19 cellular contexts compared by ENCODE assay signal in the genomic region with DNA sequence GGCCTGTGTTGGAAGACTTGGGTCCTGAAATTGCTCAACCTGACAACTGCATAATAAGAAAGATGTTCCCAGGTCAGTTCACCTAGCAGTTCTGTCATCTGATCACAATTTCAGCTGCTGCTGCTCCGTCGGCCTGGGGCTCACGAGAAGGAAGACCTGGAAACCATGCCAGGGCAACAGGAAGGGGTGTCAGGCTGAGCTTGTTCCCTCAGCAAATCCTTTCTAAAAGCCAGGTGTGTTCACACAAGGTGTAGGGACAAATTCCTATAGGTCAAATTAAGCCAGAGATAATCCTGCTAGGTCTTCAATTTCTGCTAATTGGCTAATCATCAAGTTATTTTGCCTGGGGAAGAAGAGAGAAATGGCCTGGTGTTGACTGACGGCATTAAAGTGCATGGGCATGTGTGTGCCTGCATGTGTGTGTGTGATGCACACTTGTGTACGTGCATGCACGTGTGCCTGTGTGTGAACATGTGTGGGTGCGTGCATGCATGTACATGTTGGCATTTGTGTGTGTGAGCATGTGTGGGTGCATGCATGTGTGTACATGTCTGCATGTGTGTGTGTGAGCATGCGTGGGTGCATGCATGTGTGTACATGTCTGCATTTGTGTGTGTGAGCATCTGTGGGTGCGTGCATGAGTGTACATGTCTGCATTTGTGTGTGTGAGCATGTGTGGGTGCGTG.
DNase-seq lines count a peak whose midpoint lies in the region; ATAC-seq and TF ChIP-seq lines count a peak whose summit lies in the region.
"Had no signal": no experiment of that assay in that cellular context is flagged by ENCODE, and none has a peak within 500 bp of the region (broad histone marks: within the 10 kb centered on the region; RNA-seq: fewer than 3 reads in every experiment).

No MANE protein-coding gene starts in this region.

- H3K9me1 ChIP-seq in IMR-90 (ENCODE audit: insufficient read depth, low read length): no peaks in the 10 kb centered on the region

- H3K9me3 ChIP-seq in IMR-90 (ENCODE audit: control insufficient read depth, insufficient read depth, low read length): peaks cover 42% of the 10 kb centered on the region
- H3K9me3 ChIP-seq in Loucy (ENCODE audit: insufficient read depth, low read depth, low read length): no peaks in the 10 kb centered on the region
- peaks cover 0 to 1% of the 10 kb centered on the region in 2 donors for H3K9me3 ChIP-seq in neuronal stem cell (replicated peaks in 1 of 2; ENCODE audit: control insufficient read depth in 2 of 2, insufficient read depth in 1 of 2, low read depth in 1 of 2, low read length in 2 of 2)
- H3K9me3 ChIP-seq: BE2C had no signal

- ATAC-seq in IMR-90 (ENCODE audit: low read depth) (no peak), HG02678 (IDR thresholded peaks at IDR 0.05; ENCODE audit: unreplicated experiment) (no peak)
- ATAC-seq: GM12878 had no signal

- TF ChIP-seq RAD21 in IMR-90 (IDR thresholded peaks at IDR 0.05; ENCODE audit: low read length): no peak

- H3K4me1 ChIP-seq in IMR-90 (ENCODE audit: control insufficient read depth, insufficient read depth, low read length) (no peaks in the 10 kb centered on the region), Loucy (ENCODE audit: insufficient read depth, low read length, poor library complexity, severe bottlenecking) (peaks cover 36% of the 10 kb centered on the region), neuronal stem cell (ENCODE audit: control insufficient read depth in 2 of 2, insufficient read depth in 1 of 2, low read depth in 1 of 2, low read length in 2 of 2) (peaks cover 1 to 5% of the 10 kb centered on the region in 2 donors)
- H3K4me1 ChIP-seq: BE2C had no signal

- H4K8ac ChIP-seq in IMR-90 (ENCODE audit: low read depth in 2 of 2, low read length in 2 of 2): no peak overlapping the region
- H4K8ac ChIP-seq in neuronal stem cell (ENCODE audit: low read depth, low read length): no peak overlapping the region

- H2BK20ac ChIP-seq in IMR-90 (ENCODE audit: low read depth, low read length): no peak overlapping the region

- no peaks in the 10 kb centered on the region for H3F3A ChIP-seq in Loucy (ENCODE audit: low read depth)

- no peaks in the 10 kb centered on the region for H3K9me2 ChIP-seq in Loucy (replicated peaks; ENCODE audit: low read depth, low read length)

- TF ChIP-seq CTCF in IMR-90 (conservative IDR thresholded peaks at IDR 0.05; ENCODE audit: low read depth, low read length): no peak
- TF ChIP-seq CTCF in Loucy (conservative IDR thresholded peaks at IDR 0.05; ENCODE audit: low read length): no peak

- H4K5ac ChIP-seq in IMR-90 (ENCODE audit: low read depth, low read length): no peak overlapping the region

- H3K9ac ChIP-seq in IMR-90 (ENCODE audit: low read depth, low read length) (no peak overlapping the region), Loucy (ENCODE audit: low read depth, low read length, poor library complexity, severe bottlenecking) (peak overlapping the region; percentile 2), neuronal stem cell (ENCODE audit: low read depth, low read length, poor library complexity) (no peak overlapping the region)

- no peak overlapping the region for H2AK5ac ChIP-seq in IMR-90 (ENCODE audit: low read depth, low read length)
- no peak overlapping the region for H2AK5ac ChIP-seq in neuronal stem cell (ENCODE audit: low read depth, low read length)

- dilution Hi-C loops in IMR-90 (cut with HindIII; ENCODE audit: low sequenced_read_pairs, unreplicated experiment): no loop called here

- no peak overlapping the region for H2BK12ac ChIP-seq in neuronal stem cell (ENCODE audit: low read length)

- TF ChIP-seq POLR2A in IMR-90 (IDR thresholded peaks at IDR 0.05; ENCODE audit: low read depth, low read length): no peak

- H4K20me1 ChIP-seq in IMR-90 (ENCODE audit: insufficient read depth, low read length) (no peaks in the 10 kb centered on the region), Loucy (ENCODE audit: insufficient read depth, low read length, poor library complexity, severe bottlenecking) (no peaks in the 10 kb centered on the region)

- no peak overlapping the region for H3K4ac ChIP-seq in IMR-90 (ENCODE audit: low read depth, low read length)
- peak overlapping the region; percentile 20 for H3K4ac ChIP-seq in neuronal stem cell (ENCODE audit: low read length)

- no peaks in the 10 kb centered on the region for H3K36me3 ChIP-seq in IMR-90 (ENCODE audit: control insufficient read depth, insufficient read depth, low read length)
- no peaks in the 10 kb centered on the region for H3K36me3 ChIP-seq in Loucy (ENCODE audit: insufficient read depth, low read length)
- no peaks in the 10 kb centered on the region for H3K36me3 ChIP-seq in neuronal stem cell (replicated peaks in 1 of 2; ENCODE audit: control insufficient read depth in 2 of 2, insufficient read depth in 2 of 2, low read length in 2 of 2)
- H3K36me3 ChIP-seq: BE2C had no signal

- intact Hi-C loops in IMR-90 (cut with micrococcal nuclease): no loop called here

- CTCF ChIA-PET in IMR-90 (lab: Yijun Ruan, JAX): no interaction called here

- H3K4me3 ChIP-seq in IMR-90 (ENCODE audit: insufficient read depth, low read depth, low read length) (no peak overlapping the region), Loucy (ENCODE audit: low read length, poor library complexity, severe bottlenecking) (no peak overlapping the region), neuronal stem cell (ENCODE audit: low read length in 2 of 2) (peak overlapping the region in 1 of 2 donors; percentile 64)
- H3K4me3 ChIP-seq: GM12878 had no signal

- H3K14ac ChIP-seq in IMR-90 (replicated peaks; ENCODE audit: low read depth, low read length) (no peak overlapping the region), neuronal stem cell (ENCODE audit: low read length) (peak overlapping the region; percentile 91)

- 66% methylated on average over 5 of the region's 10 CpGs; no CpG with 5 or more reads in 1 of the 2 experiments for WGBS in IMR-90 (ENCODE audit: extremely low coverage in 2 of 2, insufficient read length in 1 of 2), 2 experiments
- WGBS in neuronal stem cell (ENCODE audit: extremely low coverage in 2 of 2, insufficient read length in 2 of 2, insufficient replicate concordance in 1 of 2), 2 donors: no CpG with 5 or more reads among the region's 10 CpGs

- in situ Hi-C loops in IMR-90 (cut with MboI; ENCODE audit: low sequenced_read_pairs): no loop called here

- H3K79me1 ChIP-seq in IMR-90 (ENCODE audit: low read depth in 1 of 2, low read length in 2 of 2) (no peaks in the 10 kb centered on the region), neuronal stem cell (ENCODE audit: low read depth, low read length) (no peaks in the 10 kb centered on the region)

- H2BK120ac ChIP-seq in IMR-90 (ENCODE audit: low read depth, low read length) (no peak overlapping the region), neuronal stem cell (ENCODE audit: low read depth, low read length) (no peak overlapping the region)

- no TSS peak for BruUV-seq in IMR-90 (replicated peaks; lab: Mats Ljungman, UMichigan)

- H3K18ac ChIP-seq in IMR-90 (ENCODE audit: low read depth, low read length): no peak overlapping the region
- H3K18ac ChIP-seq in neuronal stem cell (ENCODE audit: low read length): peak overlapping the region; percentile 42

- no peak overlapping the region for H3K56ac ChIP-seq in IMR-90 (ENCODE audit: extremely low read depth, insufficient read depth, low read length)

- H3K27ac ChIP-seq in IMR-90 (ENCODE audit: insufficient read depth, low read length): no peak overlapping the region
- H3K27ac ChIP-seq in neuronal stem cell (replicated peaks; ENCODE audit: low read length): no peak overlapping the region
- H3K27ac ChIP-seq: HL-60 had no signal

- H2BK5ac ChIP-seq in IMR-90 (ENCODE audit: low read depth, low read length, poor library complexity, severe bottlenecking) (no peak overlapping the region), neuronal stem cell (ENCODE audit: low read length) (no peak overlapping the region)

- peak; percentile 0 for DNase-seq in IMR-90
- no peak for DNase-seq in neuronal stem cell (ENCODE audit: low spot score)
- DNase-seq in activated T-cell treated with anti-CD3 and anti-CD28 coated beads, Interleukin-2, amount 50 U/mL, for 48 hours: no peak
- no peak for DNase-seq in NOMO-1 (lab: John Stamatoyannopoulos, UW; ENCODE audit: unreplicated experiment in 2 of 2)
- DNase-seq: ACHN; BE2C; C1 segment of cervical spinal cord; CD4-positive, CD25-positive, alpha-beta regulatory T cell; CD8-positive, alpha-beta memory T cell; COR-L47; DMS 273 treated with DMSO at 0.1 percent for 48 hours; DMS53; DND-41; EL; H9 had no signal

- POLR2A ChIA-PET in IMR-90 (lab: Charles Lee; ENCODE audit: unreplicated experiment): no interaction called here

- H3K27me3 ChIP-seq in IMR-90 (ENCODE audit: control insufficient read depth, insufficient read depth, low read length): no peaks in the 10 kb centered on the region
- H3K27me3 ChIP-seq in Loucy (ENCODE audit: insufficient read depth, low read length, poor library complexity, severe bottlenecking): no peaks in the 10 kb centered on the region
- peaks cover 0 to 2% (median 0%) of the 10 kb centered on the region in 3 experiments for H3K27me3 ChIP-seq in neuronal stem cell (ENCODE audit: control insufficient read depth in 3 of 3, insufficient read depth in 3 of 3, low read depth in 1 of 3, low read length in 3 of 3)
- H3K27me3 ChIP-seq: BE2C had no signal

- H4K91ac ChIP-seq in IMR-90 (ENCODE audit: insufficient read depth, low read depth, low read length) (no peak overlapping the region), neuronal stem cell (ENCODE audit: low read depth, low read length, poor library complexity) (peak overlapping the region; percentile 18)

- H2BK15ac ChIP-seq in IMR-90 (ENCODE audit: low read depth, low read length): no peak overlapping the region
- no peak overlapping the region for H2BK15ac ChIP-seq in neuronal stem cell (ENCODE audit: low read length)

- H2AK9ac ChIP-seq in IMR-90 (replicated peaks; ENCODE audit: low read depth, low read length, poor library complexity): no peak overlapping the region

- H2AFZ ChIP-seq in IMR-90 (replicated peaks; ENCODE audit: low read length, poor library complexity): no peak overlapping the region
- H2AFZ ChIP-seq in Loucy (ENCODE audit: low read length): no peak overlapping the region
- H2AFZ ChIP-seq in neuronal stem cell (ENCODE audit: low read length): no peak overlapping the region

- H3K23ac ChIP-seq in IMR-90 (ENCODE audit: low read depth, low read length): no peak overlapping the region
- H3K23ac ChIP-seq in neuronal stem cell (ENCODE audit: low read depth, low read length, poor library complexity): peak overlapping the region; percentile 50

- H3K79me2 ChIP-seq in Loucy (ENCODE audit: insufficient read depth, low read length): no peaks in the 10 kb centered on the region

- H3K4me2 ChIP-seq in IMR-90 (ENCODE audit: low read depth, low read length): no peak overlapping the region
- H3K4me2 ChIP-seq in Loucy (ENCODE audit: low read depth, low read length, poor library complexity, severe bottlenecking): no peak overlapping the region
- no peak overlapping the region for H3K4me2 ChIP-seq in neuronal stem cell (ENCODE audit: insufficient read depth, low read length, poor library complexity, severe bottlenecking)

TF ChIP-seq in IMR-90, 13 proteins besides CTCF, POLR2A, EP300 and RAD21 (continues in another document):
- no peak for TF ChIP-seq MAZ (IDR thresholded peaks at IDR 0.05; ENCODE audit: borderline replicate concordance, low read depth, low read length)
- TF ChIP-seq MAFK (IDR thresholded peaks at IDR 0.05; ENCODE audit: low read depth, low read length): no peak
- no peak for TF ChIP-seq BHLHE40 (IDR thresholded peaks at IDR 0.05; ENCODE audit: low read depth, low read length)
